In the genomic region with DNA sequence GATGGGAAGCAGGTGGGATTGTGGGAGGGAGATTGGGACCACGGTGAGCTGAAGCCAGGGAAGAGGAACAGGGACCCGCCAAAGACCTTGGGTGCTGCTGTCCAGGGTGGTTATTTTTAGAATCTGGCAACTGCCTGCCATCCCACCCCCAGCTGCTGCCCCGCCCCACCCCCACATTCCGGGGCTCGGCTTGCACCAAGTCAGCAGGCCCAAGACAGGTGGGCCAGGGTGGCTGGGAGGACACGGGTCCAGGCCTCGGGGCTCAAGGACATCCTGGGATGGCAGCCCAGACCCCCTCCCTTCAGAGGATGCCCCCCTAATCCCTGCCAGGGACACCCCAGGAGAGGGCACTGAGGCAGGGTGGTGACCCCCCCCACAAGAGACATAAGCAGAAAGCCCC, we compare ENCODE assay signal across 18 cellular contexts. TPM values are rescaled to one million over a fixed set of nuclear protein-coding genes. Genes with fewer than 3 reads are reported as not detected.
"Had no signal": no experiment of that assay in that cellular context is flagged by ENCODE, and none has a peak within 500 bp of the region (broad histone marks: within the 10 kb centered on the region; RNA-seq: fewer than 3 reads in every experiment).

No MANE protein-coding gene starts in this region.

- H3K36me3 ChIP-seq: left lung, upper lobe of left lung had no signal

- DNase-seq: activated CD4-positive, alpha-beta T cell treated with anti-CD3 and anti-CD28 coated beads, Interleukin-2, amount 50 U/mL, for 48 hours; activated CD4-positive, CD25-positive, alpha-beta regulatory T cell treated with anti-CD3 and anti-CD28 coated beads, Interleukin-2, amount 50 U/mL, for 72 hours; activated gamma-delta T cell treated with Interleukin-2 at 50 U/mL for 16 hours; activated naive CD8-positive, alpha-beta T cell treated with anti-CD3 and anti-CD28 coated beads, Interleukin-2, amount 10 ng/mL, durations not matched to agents 7 days and 5 days; activated T-cell treated with anti-CD3 and anti-CD28 coated beads, Interleukin-2, amount 50 U/mL, for 72 hours; islet precursor cell; left lung; mesenchymal stem cell; posterior cingulate gyrus; stimulated activated CD4-positive, alpha-beta T cell treated with anti-CD3 and anti-CD28 coated beads, Interleukin-12 subunit alpha, Interleukin-12 subunit beta, amount 100 ng/mL, for 4 hours; stimulated activated naive CD4-positive, alpha-beta T cell treated with Interleukin-2 at 50 U/mL for 16 hours; SW 1271 had no signal

- ATAC-seq: activated T-cell treated with anti-CD3 and anti-CD28 coated beads, Interleukin-2, amount 50 U/mL, for 72 hours; left lung had no signal

- H3K27ac Mint-ChIP-seq: activated naive CD8-positive, alpha-beta T cell treated with anti-CD3 and anti-CD28 coated beads, Interleukin-2, amount 10 ng/mL, durations not matched to agents 7 days and 5 days; activated T-cell treated with anti-CD3 and anti-CD28 coated beads, Interleukin-2, amount 50 U/mL, for 72 hours; T-helper 2 cell treated with Interferon-gamma antibody and Interleukin-4, amounts not matched to agents 5 μg/mL and 100 μg/mL, for 36 hours had no signal

- H3K9me3 ChIP-seq: esophagus muscularis mucosa, left lung, upper lobe of left lung had no signal

- H3K4me3 Mint-ChIP-seq: activated naive CD8-positive, alpha-beta T cell treated with anti-CD3 and anti-CD28 coated beads, Interleukin-2, amount 10 ng/mL, durations not matched to agents 7 days and 5 days; activated T-cell treated with anti-CD3 and anti-CD28 coated beads, Interleukin-2, amount 50 U/mL, for 72 hours; neural crest cell; T-helper 2 cell treated with Interferon-gamma antibody and Interleukin-4, amounts not matched to agents 5 μg/mL and 100 μg/mL, for 36 hours had no signal

- H3K27ac ChIP-seq: left lung, upper lobe of left lung had no signal

- H3K36me3 Mint-ChIP-seq: activated naive CD8-positive, alpha-beta T cell treated with anti-CD3 and anti-CD28 coated beads, Interleukin-2, amount 10 ng/mL, durations not matched to agents 7 days and 5 days had no signal

- H3K9me3 Mint-ChIP-seq: activated naive CD8-positive, alpha-beta T cell treated with anti-CD3 and anti-CD28 coated beads, Interleukin-2, amount 10 ng/mL, durations not matched to agents 7 days and 5 days; activated T-cell treated with anti-CD3 and anti-CD28 coated beads, Interleukin-2, amount 50 U/mL, for 72 hours; neural crest cell; T-helper 2 cell treated with Interferon-gamma antibody and Interleukin-4, amounts not matched to agents 5 μg/mL and 100 μg/mL, for 36 hours had no signal

- FAIRE-seq: bronchial epithelial cell had no signal

- H3K4me3 ChIP-seq: esophagus muscularis mucosa, left lung, upper lobe of left lung had no signal

RNA-seq across cellular contexts. Expression of a gene that starts 0.8 kb away (rescaled TPM):
- total RNA-seq: activated naive CD8-positive, alpha-beta T cell treated with anti-CD3 and anti-CD28 coated beads, Interleukin-2, amount 10 ng/mL, durations not matched to agents 7 days and 5 days; activated T-cell treated with anti-CD3 and anti-CD28 coated beads, Interleukin-2, amount 50 U/mL, for 72 hours; neural crest cell; upper lobe of left lung had no signal

RNA-seq across cellular contexts. Expression of a gene that starts 18.7 kb away (rescaled TPM):
- total RNA-seq: activated naive CD8-positive, alpha-beta T cell treated with anti-CD3 and anti-CD28 coated beads, Interleukin-2, amount 10 ng/mL, durations not matched to agents 7 days and 5 days; esophagus muscularis mucosa; fibroblast of villous mesenchyme; neural crest cell had no signal
